ENCODE assay signal across 39 cellular contexts in the genomic region with DNA sequence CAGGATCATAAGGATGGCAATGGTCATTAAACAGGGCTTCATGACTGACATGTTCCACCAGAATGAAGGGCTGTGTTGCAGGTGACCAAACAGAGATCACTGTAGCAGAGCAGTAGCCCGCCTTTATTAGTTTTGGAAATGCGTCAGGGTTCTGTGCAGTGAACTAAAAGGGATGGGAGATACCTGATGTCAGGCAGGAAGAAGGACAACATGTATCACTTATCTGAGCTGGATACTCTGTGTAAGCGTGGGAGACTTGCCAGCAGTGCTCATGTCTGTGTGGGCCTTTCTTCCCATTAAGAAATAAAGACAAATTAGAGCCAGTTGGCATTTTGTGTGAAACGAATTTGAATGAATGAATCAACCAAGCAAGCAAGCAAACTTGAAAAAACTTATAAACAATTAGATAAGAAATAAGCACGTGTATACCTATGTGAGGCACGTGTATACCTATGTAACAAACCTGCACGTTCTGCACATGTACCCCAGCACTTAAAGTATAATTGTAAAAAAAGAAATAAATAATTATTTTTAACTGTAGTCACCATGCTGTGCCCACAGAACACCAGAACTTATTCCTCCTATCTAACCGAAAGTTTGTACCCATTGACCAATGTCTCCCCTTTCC. TPM values are rescaled to one million over a fixed set of nuclear protein-coding genes. Genes with fewer than 3 reads are reported as not detected.
"Had no signal": no experiment of that assay in that cellular context is flagged by ENCODE, and none has a peak within 500 bp of the region (broad histone marks: within the 10 kb centered on the region; RNA-seq: fewer than 3 reads in every experiment).

A gene with protein sequence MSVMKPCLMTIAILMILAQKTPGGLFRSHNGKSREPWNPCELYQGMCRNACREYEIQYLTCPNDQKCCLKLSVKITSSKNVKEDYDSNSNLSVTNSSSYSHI (minus strand): TSS at position 51 of the 628 bp plus-strand sequence. CDS start 0 bp downstream, at position 51.

- H3K4me3 ChIP-seq: adrenal gland, ascending aorta, body of pancreas, breast epithelium, cardiac muscle cell had no signal

- H3K36me3 ChIP-seq: adrenal gland, ascending aorta, brain microvascular endothelial cell, breast epithelium, cardiac muscle cell had no signal

- H3K9me3 ChIP-seq: adrenal gland, body of pancreas had no signal

- H3K27me3 ChIP-seq: adrenal gland, ascending aorta, body of pancreas, brain microvascular endothelial cell, breast epithelium, cardiac muscle cell had no signal

- DNase-seq: activated effector memory CD4-positive, alpha-beta T cell treated with anti-CD3 and anti-CD28 coated beads, Interleukin-2, amount 50 U/mL, for 16 hours; activated effector memory CD4-positive, alpha-beta T cell treated with Interleukin-2 at 50 U/mL for 16 hours; activated gamma-delta T cell; activated gamma-delta T cell treated with Interleukin-2 at 50 U/mL for 16 hours; activated naive CD4-positive, alpha-beta T cell; activated naive CD4-positive, alpha-beta T cell treated with anti-CD3 and anti-CD28 coated beads for 36 hours; activated naive CD4-positive, alpha-beta T cell treated with anti-CD3 and anti-CD28 coated beads, Interleukin-2, amount 10 ng/mL, durations not matched to agents 7 days and 5 days; activated naive CD4-positive, alpha-beta T cell treated with anti-CD3 and anti-CD28 coated beads, Interleukin-2, amount 50 U/mL, for 16 hours; activated naive CD4-positive, alpha-beta T cell treated with Interleukin-2 at 50 U/mL for 16 hours; activated naive CD8-positive, alpha-beta T cell treated with anti-CD3 and anti-CD28 coated beads for 36 hours; activated naive CD8-positive, alpha-beta T cell treated with anti-CD3 and anti-CD28 coated beads, Interleukin-2, amount 10 ng/mL, durations not matched to agents 7 days and 5 days; activated naive CD8-positive, alpha-beta T cell treated with anti-CD3 and anti-CD28 coated beads, Interleukin-2, amount 50 U/mL, for 24 hours; activated T-cell treated with anti-CD3 and anti-CD28 coated beads, Interleukin-2, amount 50 U/mL, for 1 hour; activated T-cell treated with anti-CD3 and anti-CD28 coated beads, Interleukin-2, amount 50 U/mL, for 24 hours; activated T-cell treated with anti-CD3 and anti-CD28 coated beads, Interleukin-2, amount 50 U/mL, for 4 hours; activated T-cell treated with anti-CD3 and anti-CD28 coated beads, Interleukin-2, amount 50 U/mL, for 48 hours; activated T-cell treated with anti-CD3 and anti-CD28 coated beads, Interleukin-2, amount 50 U/mL, for 72 hours; adrenal gland; amniotic stem cell; amygdala; anterior cingulate cortex; aorta; body of pancreas; brain microvascular endothelial cell; caudate nucleus; central memory CD4-positive, alpha-beta T cell; cerebellar nuclear complex had no signal

- H3K27ac ChIP-seq: adrenal gland, ascending aorta, body of pancreas, brain microvascular endothelial cell, breast epithelium, cardiac muscle cell had no signal

- FAIRE-seq: astrocyte had no signal

- ATAC-seq: activated naive CD4-positive, alpha-beta T cell treated with anti-CD3 and anti-CD28 coated beads, Interleukin-2, amount 50 U/mL, for 72 hours; activated naive CD8-positive, alpha-beta T cell treated with anti-CD3 and anti-CD28 coated beads, Interleukin-2, amount 50 U/mL, for 24 hours; activated T-cell treated with anti-CD3 and anti-CD28 coated beads, Interleukin-2, amount 50 U/mL, for 4 hours; activated T-cell treated with anti-CD3 and anti-CD28 coated beads, Interleukin-2, amount 50 U/mL, for 72 hours; activated T-helper 17 cell treated with anti-CD3 and anti-CD28 coated beads, Interleukin-2, amount 50 U/mL, for 72 hours; body of pancreas had no signal

- H3K4me1 ChIP-seq: adrenal gland, ascending aorta, body of pancreas, breast epithelium had no signal

RNA-seq across cellular contexts. Expression of the gene that starts here (rescaled TPM):
- total RNA-seq: activated naive CD4-positive, alpha-beta T cell treated with anti-CD3 and anti-CD28 coated beads for 36 hours; activated naive CD4-positive, alpha-beta T cell treated with anti-CD3 and anti-CD28 coated beads, Interleukin-2, amount 50 U/mL, for 72 hours; activated naive CD8-positive, alpha-beta T cell treated with anti-CD3 and anti-CD28 coated beads for 36 hours; activated naive CD8-positive, alpha-beta T cell treated with anti-CD3 and anti-CD28 coated beads, Interleukin-2, amount 10 ng/mL, durations not matched to agents 7 days and 5 days; activated T-cell treated with anti-CD3 and anti-CD28 coated beads, Interleukin-2, amount 50 U/mL, for 4 hours; activated T-cell treated with anti-CD3 and anti-CD28 coated beads, Interleukin-2, amount 50 U/mL, for 72 hours; activated T-helper 1 cell treated with anti-CD3 and anti-CD28 coated beads, Interleukin-12 subunit alpha, Interleukin-12 subunit beta, Interleukin-2, Interleukin-4 antibody, amounts not matched to agents 30 ng/mL and 10 ng/mL and 1 ng/mL, durations not matched to agents 14 hours and 24 hours and 36 hours; activated T-helper 17 cell treated with anti-CD3 and anti-CD28 coated beads, Interleukin-2, amount 50 U/mL, for 72 hours; activated T-helper 2 cell treated with anti-CD3 and anti-CD28 coated beads, Interferon-gamma antibody, Interleukin-2, Interleukin-4, amounts not matched to agents 10 μg/mL and 5 μg/mL and 100 μg/mL, durations not matched to agents 14 hours and 24 hours and 36 hours; adrenal gland; aorta; ascending aorta; astrocyte; body of pancreas; breast epithelium; bronchial epithelial cell; cardiac muscle cell; cardiac septum; cerebellum had no signal
- polyA plus RNA-seq: adipose tissue, adrenal gland, aorta, cardiac muscle cell had no signal
